Comparison of ENCODE assay signal across 15 cellular contexts in the genomic region with DNA sequence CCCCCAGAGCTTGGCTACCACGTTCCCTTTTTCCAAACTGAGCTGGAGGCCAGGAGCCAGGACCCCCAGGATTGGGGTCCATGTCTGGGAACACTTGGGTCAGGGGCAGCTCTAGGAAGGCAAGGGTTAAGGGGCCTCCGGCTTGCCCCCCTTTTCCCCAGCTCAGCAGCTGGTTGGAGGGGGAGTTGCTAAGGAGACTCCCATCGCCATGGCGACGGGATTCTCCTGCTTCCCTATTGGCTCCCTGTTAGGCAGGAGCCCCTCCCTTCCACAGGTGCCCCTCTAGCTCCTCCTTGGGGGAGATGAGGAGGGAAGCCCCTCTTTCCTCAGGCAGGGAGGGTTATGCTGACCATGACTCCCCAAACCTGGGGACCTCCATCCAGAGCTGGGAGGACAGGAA. TPM values are rescaled to one million over a fixed set of nuclear protein-coding genes. Genes with fewer than 3 reads are reported as not detected.
DNase-seq lines count a peak whose midpoint lies in the region; ATAC-seq, FAIRE-seq and TF ChIP-seq lines count a peak whose summit lies in the region.
"Had no signal": no experiment of that assay in that cellular context is flagged by ENCODE, and none has a peak within 500 bp of the region (broad histone marks: within the 10 kb centered on the region; RNA-seq: fewer than 3 reads in every experiment).

No MANE protein-coding gene starts in this region.

- H3K4me2 ChIP-seq in mammary epithelial cell (ENCODE audit: insufficient read depth, low read depth, low read length): no peak overlapping the region

- H3K27me3 Mint-ChIP-seq in MCF 10A (ENCODE audit: insufficient read depth, unreplicated experiment): no peaks in the 10 kb centered on the region

- no peak overlapping the region for H3K27ac ChIP-seq in mammary epithelial cell (ENCODE audit: insufficient read depth, low read depth, low read length)
- no peak overlapping the region for H3K27ac ChIP-seq in testis
- no peak overlapping the region for H3K27ac ChIP-seq in upper lobe of left lung
- H3K27ac ChIP-seq: HL-60, parathyroid adenoma, tibial artery had no signal

- dilution Hi-C loops in mammary epithelial cell (cut with HindIII; ENCODE audit: low sequenced_read_pairs): loop anchor here (10.0 kb wide), 1 partner anchor 211 kb away; no protein-coding TSS in a partner anchor

- FAIRE-seq in frontal cortex (lab: Jason Lieb, UNC): no peak
- FAIRE-seq: GM19239 had no signal

- in situ Hi-C loops in mammary epithelial cell (cut with MboI; ENCODE audit: low sequenced_read_pairs in 2 of 2): no loop called here

- H3K4me3 Mint-ChIP-seq in MCF 10A (ENCODE audit: unreplicated experiment): no peak overlapping the region

- H3K36me3 ChIP-seq in mammary epithelial cell (ENCODE audit: insufficient read depth, low read length) (no peaks in the 10 kb centered on the region), testis (ENCODE audit: low read depth, missing control alignments) (no peaks in the 10 kb centered on the region), upper lobe of left lung (peaks cover 0 to 30% (median 17%) of the 10 kb centered on the region in 4 donors)

- H3K27me3 ChIP-seq in mammary epithelial cell (ENCODE audit: insufficient read depth, low read length) (peaks cover 4% of the 10 kb centered on the region), testis (no peaks in the 10 kb centered on the region), upper lobe of left lung (no peaks in the 10 kb centered on the region)
- H3K27me3 ChIP-seq: tibial artery had no signal

- no peaks in the 10 kb centered on the region for H3K4me1 Mint-ChIP-seq in MCF 10A (ENCODE audit: insufficient read depth, unreplicated experiment)

- H3K79me2 ChIP-seq in mammary epithelial cell (ENCODE audit: insufficient read depth, low read length): no peaks in the 10 kb centered on the region

- DNase-seq in MCF 10A (ENCODE audit: unreplicated experiment) (peak; percentile 38), mammary epithelial cell (no peak), NCI-H69 (lab: John Stamatoyannopoulos, UW) (peak; percentile 54), frontal cortex (ENCODE audit: low spot score in 2 of 2) (peak; percentile 59 to 74), testis (peak; percentile 64), upper lobe of left lung (no peak), MV-4-11 (lab: John Stamatoyannopoulos, UW) (no peak), GDM1 (lab: John Stamatoyannopoulos, UW) (no peak)
- DNase-seq: NCI-H345, tibial artery had no signal

- H3K9ac ChIP-seq in mammary epithelial cell (ENCODE audit: insufficient read depth, low read length): no peak overlapping the region
- H3K9ac ChIP-seq: parathyroid adenoma had no signal

- H3K36me3 Mint-ChIP-seq in MCF 10A (ENCODE audit: insufficient read depth, unreplicated experiment): no peaks in the 10 kb centered on the region

- BruUV-seq in MCF 10A (replicated peaks; lab: Mats Ljungman, UMichigan): no TSS peak
- BruUV-seq in mammary epithelial cell (replicated peaks; lab: Mats Ljungman, UMichigan): no TSS peak

- intact Hi-C loops in MCF 10A (cut with micrococcal nuclease): no loop called here
- intact Hi-C loops in mammary epithelial cell (cut with micrococcal nuclease): no loop called here
- intact Hi-C loops in testis (cut with DNase I; ENCODE audit: low total_unique reads): no loop called here

- H2AFZ ChIP-seq in mammary epithelial cell (ENCODE audit: low read depth, low read length): no peak overlapping the region
- H2AFZ ChIP-seq: parathyroid adenoma had no signal

- 0% methylated on average over 1 of the region's 5 CpGs for WGBS in mammary epithelial cell (ENCODE audit: low coverage, missing lambda C conversion rate)
- WGBS in testis, 2 donors: 10 to 12% methylated on average over 2 to 5 of the region's 5 CpGs
- WGBS in upper lobe of left lung, 2 donors: 47 to 59% methylated on average over 5 of the region's 5 CpGs

- TF ChIP-seq POLR2A in testis (IDR thresholded peaks at IDR 0.05): no peak
- no peak for TF ChIP-seq POLR2A in upper lobe of left lung (IDR thresholded peaks at IDR 0.05)

- POLR2A ChIA-PET in MCF 10A (lab: Yijun Ruan, JAX): no interaction called here

- no peaks in the 10 kb centered on the region for H3K4me1 ChIP-seq in mammary epithelial cell (ENCODE audit: insufficient read depth, low read length)
- no peaks in the 10 kb centered on the region for H3K4me1 ChIP-seq in testis
- H3K4me1 ChIP-seq in upper lobe of left lung: peaks cover 0 to 3% (median 0%) of the 10 kb centered on the region in 4 donors
- H3K4me1 ChIP-seq: parathyroid adenoma, tibial artery had no signal

- no peaks in the 10 kb centered on the region for H3K9me3 Mint-ChIP-seq in MCF 10A (ENCODE audit: unreplicated experiment)

- no peak for ATAC-seq in upper lobe of left lung (ENCODE audit: low FRiP score in 2 of 2)
- ATAC-seq: esophagus mucosa, left lobe of liver had no signal

- CTCF ChIA-PET in MCF 10A (lab: Yijun Ruan, JAX): interaction anchor here (0.6 to 1.1 kb wide), 4 partner anchors 16 to 1143 kb away, joined by 3 to 4 read pairs (median 3); no protein-coding TSS in a partner anchor
- CTCF ChIA-PET in mammary epithelial cell (lab: Charles Lee; ENCODE audit: low non-redundant PET): no interaction called here

- no peak overlapping the region for H3K4me3 ChIP-seq in mammary epithelial cell (replicated peaks in 1 of 3; ENCODE audit: insufficient read depth in 1 of 3, low read depth in 2 of 3, low read length in 3 of 3)
- no peak overlapping the region for H3K4me3 ChIP-seq in testis
- H3K4me3 ChIP-seq in upper lobe of left lung: no peak overlapping the region
- H3K4me3 ChIP-seq: tibial artery had no signal

- no peak for TF ChIP-seq CTCF in MCF 10A (IDR thresholded peaks at IDR 0.05; ENCODE audit: unreplicated experiment)
- no peak for TF ChIP-seq CTCF in mammary epithelial cell (conservative IDR thresholded peaks at IDR 0.05 in 1 of 2, IDR thresholded peaks at IDR 0.05 in 1 of 2; ENCODE audit: extremely low read depth in 1 of 2, insufficient read depth in 1 of 2, low read depth in 1 of 2, low read length in 2 of 2)
- no peak for TF ChIP-seq CTCF in testis (IDR thresholded peaks at IDR 0.05)
- TF ChIP-seq CTCF in upper lobe of left lung (IDR thresholded peaks at IDR 0.05): no peak

- H3K27ac Mint-ChIP-seq in MCF 10A (ENCODE audit: low read depth, unreplicated experiment): no peak overlapping the region

- no peak for TF ChIP-seq EP300 in upper lobe of left lung (IDR thresholded peaks at IDR 0.05)

- no peaks in the 10 kb centered on the region for H4K20me1 ChIP-seq in mammary epithelial cell (ENCODE audit: insufficient read depth, low read length)

- no peaks in the 10 kb centered on the region for H3K9me3 ChIP-seq in mammary epithelial cell (replicated peaks; ENCODE audit: insufficient read depth, low read length)
- H3K9me3 ChIP-seq in testis: no peaks in the 10 kb centered on the region
- H3K9me3 ChIP-seq in upper lobe of left lung: no peaks in the 10 kb centered on the region
- H3K9me3 ChIP-seq: tibial artery had no signal

RNA-seq across cellular contexts. Expression of a gene that starts 33.9 kb away (rescaled TPM):
- 0.42 and 0.49 TPM in 2 replicates for total RNA-seq in MCF 10A (2022)
- total RNA-seq in mammary epithelial cell: 1 to 10 TPM; 1.3 to 1.5 TPM
- polyA plus RNA-seq in mammary epithelial cell: 0.45 TPM
- polyA minus RNA-seq in mammary epithelial cell: 2.4 TPM
- total RNA-seq in frontal cortex: 3.3 TPM
- total RNA-seq in testis: 10 to 100 TPM; 20.1 to 35.0 TPM
- 35.4 TPM for polyA plus RNA-seq in testis (ENCODE audit: insufficient read depth, low read depth, low replicate concordance)
- 10 to 100 TPM; 22.8 to 38.2 (median 31.2) TPM for total RNA-seq in upper lobe of left lung

RNA-seq across cellular contexts. Expression of a gene that starts 48.9 kb away (rescaled TPM):
- 46.1 and 48.5 TPM in 2 replicates for total RNA-seq in MCF 10A (2022)
- total RNA-seq in mammary epithelial cell: 10 to 100 TPM; 47.5 to 51.0 TPM
- polyA plus RNA-seq in mammary epithelial cell: 46.1 TPM
- polyA minus RNA-seq in mammary epithelial cell: 108 TPM
- total RNA-seq in frontal cortex: 45.7 TPM
- total RNA-seq in testis: 10 to 100 TPM; 40.7 to 61.0 TPM
- 54.1 TPM for polyA plus RNA-seq in testis (ENCODE audit: insufficient read depth, low read depth, low replicate concordance)
- 10 to 100 TPM; 34.6 to 85.1 (median 60.7) TPM for total RNA-seq in upper lobe of left lung

RNA-seq across cellular contexts. Expression of a gene that starts 50.9 kb away (rescaled TPM):
- total RNA-seq in MCF 10A (2022) (164 and 188 TPM in 2 replicates), mammary epithelial cell (100 to 1,000 TPM; 114 to 217 TPM), frontal cortex (44.0 TPM), testis (100 to 1,000 TPM; 160 to 210 TPM), upper lobe of left lung (100 to 1,000 TPM; 104 to 388 (median 169) TPM)
- polyA plus RNA-seq in mammary epithelial cell (348 TPM), testis (ENCODE audit: insufficient read depth, low read depth, low replicate concordance) (170 TPM)
- 108 TPM for polyA minus RNA-seq in mammary epithelial cell

Comparison
In these comparisons a context has a peak if more than half of its experiments do, and no peak if none do; other contexts are left out.
1. DNase-seq: peak in MCF 10A (single experiment), NCI-H69 (single experiment), frontal cortex (2 of 2) and testis (single experiment); none in mammary epithelial cell (single experiment), upper lobe of left lung (0 of 2), MV-4-11 (single experiment) and GDM1 (single experiment).